2 cellular contexts compared by ENCODE assay signal in the genomic region with DNA sequence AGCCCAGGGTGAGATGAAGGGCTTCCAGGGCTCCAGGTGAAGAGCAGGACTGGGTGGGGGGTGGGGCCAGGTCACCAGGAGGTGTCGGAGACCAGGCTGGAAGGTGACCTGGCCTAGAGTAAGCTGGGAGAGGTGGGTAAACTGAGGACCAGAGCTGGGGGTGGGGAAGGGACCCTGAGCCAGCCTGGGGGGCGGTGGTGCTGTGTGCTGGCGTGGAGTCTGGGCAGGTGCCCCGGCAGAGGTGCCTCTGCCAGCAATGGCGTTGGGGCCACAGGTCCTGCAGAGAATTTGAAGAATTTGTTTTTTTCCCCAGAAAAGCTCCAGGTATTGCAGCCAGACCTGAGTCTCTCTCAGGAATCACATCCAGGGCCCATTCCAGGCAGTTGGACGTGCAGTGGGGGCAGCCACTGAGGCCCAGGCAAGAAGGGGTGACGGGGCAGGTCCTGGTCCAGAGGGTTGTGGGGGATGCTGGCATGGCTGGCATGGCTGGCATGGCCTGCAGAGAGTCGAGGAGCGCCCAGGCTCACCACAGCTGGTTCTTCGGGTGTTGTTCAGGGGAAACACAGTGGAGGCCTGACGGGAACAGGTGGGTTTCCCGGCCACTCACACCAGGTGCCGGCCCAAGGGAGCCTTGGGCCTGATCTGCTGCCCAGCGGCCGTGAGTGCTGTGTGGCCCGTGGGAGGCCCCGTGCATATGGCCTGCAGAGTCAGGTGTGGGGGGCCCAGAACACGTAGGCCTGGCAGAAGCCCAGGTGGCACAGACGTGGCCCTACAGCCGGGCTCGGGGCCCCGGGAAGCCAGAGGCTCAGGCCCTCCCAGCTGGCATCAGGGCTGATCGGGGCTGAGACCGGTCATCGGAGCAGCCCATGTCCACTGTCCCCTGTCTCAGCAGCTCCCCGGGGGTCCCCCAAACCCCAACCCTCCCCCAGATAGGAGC.
TF ChIP-seq lines count a peak whose summit lies in the region.

No MANE protein-coding gene starts in this region.

TF ChIP-seq in K562, 482 proteins besides CTCF, POLR2A, EP300 and RAD21:
- TF ChIP-seq COPS2 (conservative IDR thresholded peaks at IDR 0.05) = no peak
- TF ChIP-seq HNRNPL (IDR thresholded peaks at IDR 0.05; ENCODE audit: low read depth, low read length) = 0 out of 2 replicates have a peak, but pooled peaks have one; percentile 39
- TF ChIP-seq, protein P1, sequence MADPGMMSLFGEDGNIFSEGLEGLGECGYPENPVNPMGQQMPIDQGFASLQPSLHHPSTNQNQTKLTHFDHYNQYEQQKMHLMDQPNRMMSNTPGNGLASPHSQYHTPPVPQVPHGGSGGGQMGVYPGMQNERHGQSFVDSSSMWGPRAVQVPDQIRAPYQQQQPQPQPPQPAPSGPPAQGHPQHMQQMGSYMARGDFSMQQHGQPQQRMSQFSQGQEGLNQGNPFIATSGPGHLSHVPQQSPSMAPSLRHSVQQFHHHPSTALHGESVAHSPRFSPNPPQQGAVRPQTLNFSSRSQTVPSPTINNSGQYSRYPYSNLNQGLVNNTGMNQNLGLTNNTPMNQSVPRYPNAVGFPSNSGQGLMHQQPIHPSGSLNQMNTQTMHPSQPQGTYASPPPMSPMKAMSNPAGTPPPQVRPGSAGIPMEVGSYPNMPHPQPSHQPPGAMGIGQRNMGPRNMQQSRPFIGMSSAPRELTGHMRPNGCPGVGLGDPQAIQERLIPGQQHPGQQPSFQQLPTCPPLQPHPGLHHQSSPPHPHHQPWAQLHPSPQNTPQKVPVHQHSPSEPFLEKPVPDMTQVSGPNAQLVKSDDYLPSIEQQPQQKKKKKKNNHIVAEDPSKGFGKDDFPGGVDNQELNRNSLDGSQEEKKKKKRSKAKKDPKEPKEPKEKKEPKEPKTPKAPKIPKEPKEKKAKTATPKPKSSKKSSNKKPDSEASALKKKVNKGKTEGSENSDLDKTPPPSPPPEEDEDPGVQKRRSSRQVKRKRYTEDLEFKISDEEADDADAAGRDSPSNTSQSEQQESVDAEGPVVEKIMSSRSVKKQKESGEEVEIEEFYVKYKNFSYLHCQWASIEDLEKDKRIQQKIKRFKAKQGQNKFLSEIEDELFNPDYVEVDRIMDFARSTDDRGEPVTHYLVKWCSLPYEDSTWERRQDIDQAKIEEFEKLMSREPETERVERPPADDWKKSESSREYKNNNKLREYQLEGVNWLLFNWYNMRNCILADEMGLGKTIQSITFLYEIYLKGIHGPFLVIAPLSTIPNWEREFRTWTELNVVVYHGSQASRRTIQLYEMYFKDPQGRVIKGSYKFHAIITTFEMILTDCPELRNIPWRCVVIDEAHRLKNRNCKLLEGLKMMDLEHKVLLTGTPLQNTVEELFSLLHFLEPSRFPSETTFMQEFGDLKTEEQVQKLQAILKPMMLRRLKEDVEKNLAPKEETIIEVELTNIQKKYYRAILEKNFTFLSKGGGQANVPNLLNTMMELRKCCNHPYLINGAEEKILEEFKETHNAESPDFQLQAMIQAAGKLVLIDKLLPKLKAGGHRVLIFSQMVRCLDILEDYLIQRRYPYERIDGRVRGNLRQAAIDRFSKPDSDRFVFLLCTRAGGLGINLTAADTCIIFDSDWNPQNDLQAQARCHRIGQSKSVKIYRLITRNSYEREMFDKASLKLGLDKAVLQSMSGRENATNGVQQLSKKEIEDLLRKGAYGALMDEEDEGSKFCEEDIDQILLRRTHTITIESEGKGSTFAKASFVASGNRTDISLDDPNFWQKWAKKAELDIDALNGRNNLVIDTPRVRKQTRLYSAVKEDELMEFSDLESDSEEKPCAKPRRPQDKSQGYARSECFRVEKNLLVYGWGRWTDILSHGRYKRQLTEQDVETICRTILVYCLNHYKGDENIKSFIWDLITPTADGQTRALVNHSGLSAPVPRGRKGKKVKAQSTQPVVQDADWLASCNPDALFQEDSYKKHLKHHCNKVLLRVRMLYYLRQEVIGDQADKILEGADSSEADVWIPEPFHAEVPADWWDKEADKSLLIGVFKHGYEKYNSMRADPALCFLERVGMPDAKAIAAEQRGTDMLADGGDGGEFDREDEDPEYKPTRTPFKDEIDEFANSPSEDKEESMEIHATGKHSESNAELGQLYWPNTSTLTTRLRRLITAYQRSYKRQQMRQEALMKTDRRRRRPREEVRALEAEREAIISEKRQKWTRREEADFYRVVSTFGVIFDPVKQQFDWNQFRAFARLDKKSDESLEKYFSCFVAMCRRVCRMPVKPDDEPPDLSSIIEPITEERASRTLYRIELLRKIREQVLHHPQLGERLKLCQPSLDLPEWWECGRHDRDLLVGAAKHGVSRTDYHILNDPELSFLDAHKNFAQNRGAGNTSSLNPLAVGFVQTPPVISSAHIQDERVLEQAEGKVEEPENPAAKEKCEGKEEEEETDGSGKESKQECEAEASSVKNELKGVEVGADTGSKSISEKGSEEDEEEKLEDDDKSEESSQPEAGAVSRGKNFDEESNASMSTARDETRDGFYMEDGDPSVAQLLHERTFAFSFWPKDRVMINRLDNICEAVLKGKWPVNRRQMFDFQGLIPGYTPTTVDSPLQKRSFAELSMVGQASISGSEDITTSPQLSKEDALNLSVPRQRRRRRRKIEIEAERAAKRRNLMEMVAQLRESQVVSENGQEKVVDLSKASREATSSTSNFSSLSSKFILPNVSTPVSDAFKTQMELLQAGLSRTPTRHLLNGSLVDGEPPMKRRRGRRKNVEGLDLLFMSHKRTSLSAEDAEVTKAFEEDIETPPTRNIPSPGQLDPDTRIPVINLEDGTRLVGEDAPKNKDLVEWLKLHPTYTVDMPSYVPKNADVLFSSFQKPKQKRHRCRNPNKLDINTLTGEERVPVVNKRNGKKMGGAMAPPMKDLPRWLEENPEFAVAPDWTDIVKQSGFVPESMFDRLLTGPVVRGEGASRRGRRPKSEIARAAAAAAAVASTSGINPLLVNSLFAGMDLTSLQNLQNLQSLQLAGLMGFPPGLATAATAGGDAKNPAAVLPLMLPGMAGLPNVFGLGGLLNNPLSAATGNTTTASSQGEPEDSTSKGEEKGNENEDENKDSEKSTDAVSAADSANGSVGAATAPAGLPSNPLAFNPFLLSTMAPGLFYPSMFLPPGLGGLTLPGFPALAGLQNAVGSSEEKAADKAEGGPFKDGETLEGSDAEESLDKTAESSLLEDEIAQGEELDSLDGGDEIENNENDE (IDR thresholded peaks at IDR 0.05; ENCODE audit: low read depth, low read length) = no peak

TF ChIP-seq in HepG2, 621 proteins besides CTCF, POLR2A, EP300 and RAD21:
- TF ChIP-seq ZNF234 (CRISPR knock-in tag; conservative IDR thresholded peaks at IDR 0.05) = no peak
- no peak for TF ChIP-seq CEBPG (CRISPR knock-in tag; IDR thresholded peaks at IDR 0.05)
- TF ChIP-seq HNRNPL (IDR thresholded peaks at IDR 0.05; ENCODE audit: low read depth, low read length) = 0 out of 2 replicates have a peak, but pooled peaks have one; percentile 18
- TF ChIP-seq, protein P2, sequence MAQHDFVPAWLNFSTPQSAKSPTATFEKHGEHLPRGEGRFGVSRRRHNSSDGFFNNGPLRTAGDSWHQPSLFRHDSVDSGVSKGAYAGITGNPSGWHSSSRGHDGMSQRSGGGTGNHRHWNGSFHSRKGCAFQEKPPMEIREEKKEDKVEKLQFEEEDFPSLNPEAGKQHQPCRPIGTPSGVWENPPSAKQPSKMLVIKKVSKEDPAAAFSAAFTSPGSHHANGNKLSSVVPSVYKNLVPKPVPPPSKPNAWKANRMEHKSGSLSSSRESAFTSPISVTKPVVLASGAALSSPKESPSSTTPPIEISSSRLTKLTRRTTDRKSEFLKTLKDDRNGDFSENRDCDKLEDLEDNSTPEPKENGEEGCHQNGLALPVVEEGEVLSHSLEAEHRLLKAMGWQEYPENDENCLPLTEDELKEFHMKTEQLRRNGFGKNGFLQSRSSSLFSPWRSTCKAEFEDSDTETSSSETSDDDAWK (CRISPR knock-in tag; IDR thresholded peaks at IDR 0.05) = no peak
- no peak for TF ChIP-seq MAF1 (CRISPR knock-in tag; IDR thresholded peaks at IDR 0.05; ENCODE audit: borderline replicate concordance)
- no peak for TF ChIP-seq ZNF350 (CRISPR knock-in tag; IDR thresholded peaks at IDR 0.05; ENCODE audit: borderline replicate concordance, low read depth)
- no peak for TF ChIP-seq CBX5 (CRISPR knock-in tag; IDR thresholded peaks at IDR 0.05; ENCODE audit: borderline replicate concordance)
